ENCODE assay signal across 9 cellular contexts in genomic region chr6:46334442-46334841, GRCh38.
"Had no signal": no experiment of that assay in that cellular context is flagged by ENCODE, and none has a peak within 500 bp of the region (broad histone marks: within the 10 kb centered on the region; RNA-seq: fewer than 3 reads in every experiment).

No MANE protein-coding gene starts in this region.

- H3K9me3 Mint-ChIP-seq: IgD-negative memory B cell had no signal

- H3K36me3 Mint-ChIP-seq: IgD-negative memory B cell had no signal

- H3K27ac Mint-ChIP-seq: HFFc6, IgD-negative memory B cell had no signal

- ATAC-seq: HCT116, HepG2 had no signal

- H3K27ac ChIP-seq: GM23248 had no signal

- H3K4me3 Mint-ChIP-seq: HFFc6, IgD-negative memory B cell had no signal

- DNase-seq: GM23248, GOT3, H7, HFFc6, KBM-7 had no signal

- H3K4me1 ChIP-seq: HAP-1 had no signal

- H3K4me1 Mint-ChIP-seq: IgD-negative memory B cell had no signal
